In genomic region chr16:2212362-2213324, GRCh38 we compare ENCODE assay signal across 6 cellular contexts. TPM values are rescaled to one million over a fixed set of nuclear protein-coding genes. Genes with fewer than 3 reads are reported as not detected.
A peak's percentile ranks its signal among the peaks of the same experiment; 100 is the strongest.
DNase-seq lines count a peak whose midpoint lies in the region; ATAC-seq and TF ChIP-seq lines count a peak whose summit lies in the region.

No MANE protein-coding gene starts in this region.

- WGBS in stomach, 5 donors = 34 to 57% (median 46%) methylated on average over 10 to 19 of the region's 19 CpGs

- H3K4me3 ChIP-seq in duodenal mucosa (ENCODE audit: low read depth in 1 of 2, low read length in 2 of 2) (peak overlapping the region; percentile 65 to 86), stomach (peak overlapping the region in 3 of 4 donors; percentile 77 to 99 (median 88))

- ATAC-seq in HG03196 (IDR thresholded peaks at IDR 0.05; ENCODE audit: unreplicated experiment) = no peak

- no peak for TF ChIP-seq EP300 in stomach (IDR thresholded peaks at IDR 0.05)

- H3K36me3 Mint-ChIP-seq in activated CD4-positive, alpha-beta T cell treated with anti-CD3 and anti-CD28 coated beads, Interleukin-2, amount 10 ng/mL, durations not matched to agents 7 days and 5 days (ENCODE audit: low read depth) = peaks cover 10% of the 10 kb centered on the region

- H3K9me3 ChIP-seq in duodenal mucosa (ENCODE audit: control insufficient read depth in 1 of 2, low read length in 2 of 2) (no peaks in the 10 kb centered on the region), stomach (no peaks in the 10 kb centered on the region)

- TF ChIP-seq CTCF in stomach (IDR thresholded peaks at IDR 0.05) = no peak

- peaks cover 21% of the 10 kb centered on the region in 2 donors for H3K4me1 ChIP-seq in duodenal mucosa (ENCODE audit: control insufficient read depth in 1 of 2, insufficient read depth in 2 of 2, low read length in 2 of 2)
- H3K4me1 ChIP-seq in stomach = peaks cover 26 to 41% (median 34%) of the 10 kb centered on the region in 4 donors

- H3K4me3 Mint-ChIP-seq in activated CD4-positive, alpha-beta T cell treated with anti-CD3 and anti-CD28 coated beads, Interleukin-2, amount 10 ng/mL, durations not matched to agents 7 days and 5 days = peak overlapping the region; percentile 77

- peaks cover 28% of the 10 kb centered on the region for H3K4me1 Mint-ChIP-seq in activated CD4-positive, alpha-beta T cell treated with anti-CD3 and anti-CD28 coated beads, Interleukin-2, amount 10 ng/mL, durations not matched to agents 7 days and 5 days

- intact Hi-C loops in stomach (cut with DNase I; ENCODE audit: low total_unique reads) = no loop called here

- H3K27me3 Mint-ChIP-seq in activated CD4-positive, alpha-beta T cell treated with anti-CD3 and anti-CD28 coated beads, Interleukin-2, amount 10 ng/mL, durations not matched to agents 7 days and 5 days = no peaks in the 10 kb centered on the region

- no peaks in the 10 kb centered on the region for H3K9me3 Mint-ChIP-seq in activated CD4-positive, alpha-beta T cell treated with anti-CD3 and anti-CD28 coated beads, Interleukin-2, amount 10 ng/mL, durations not matched to agents 7 days and 5 days

- no peak for DNase-seq in activated CD4-positive, alpha-beta T cell treated with anti-CD3 and anti-CD28 coated beads, Interleukin-2, amount 10 ng/mL, durations not matched to agents 7 days and 5 days
- no peak for DNase-seq in activated CD4-positive, alpha-beta T cell treated with anti-CD3 and anti-CD28 coated beads for 1 hour
- DNase-seq in stomach (peak; percentile 60), NCI-H748 (lab: John Stamatoyannopoulos, UW; ENCODE audit: unreplicated experiment) (no peak)

- H3K27me3 ChIP-seq in duodenal mucosa (ENCODE audit: control insufficient read depth in 1 of 2, insufficient read depth in 2 of 2, low read length in 2 of 2) = no peaks in the 10 kb centered on the region
- no peaks in the 10 kb centered on the region for H3K27me3 ChIP-seq in stomach

- POLR2A ChIA-PET in activated CD4-positive, alpha-beta T cell treated with anti-CD3 and anti-CD28 coated beads, Interleukin-2, amount 10 ng/mL, durations not matched to agents 7 days and 5 days (lab: Charles Lee) = no interaction called here

- peak overlapping the region; percentile 43 to 66 for H3K9ac ChIP-seq in duodenal mucosa (ENCODE audit: low read depth in 1 of 2, low read length in 2 of 2)

- peaks cover 14 to 30% of the 10 kb centered on the region in 2 donors for H3K36me3 ChIP-seq in duodenal mucosa (ENCODE audit: control insufficient read depth in 1 of 2, insufficient read depth in 2 of 2, low read length in 2 of 2)
- peaks cover 21 to 41% (median 29%) of the 10 kb centered on the region in 4 donors for H3K36me3 ChIP-seq in stomach

- no peak overlapping the region for H3K27ac Mint-ChIP-seq in activated CD4-positive, alpha-beta T cell treated with anti-CD3 and anti-CD28 coated beads, Interleukin-2, amount 10 ng/mL, durations not matched to agents 7 days and 5 days

- CTCF ChIA-PET in activated CD4-positive, alpha-beta T cell treated with anti-CD3 and anti-CD28 coated beads, Interleukin-2, amount 10 ng/mL, durations not matched to agents 7 days and 5 days (lab: Charles Lee) = no interaction called here

- H3K27ac ChIP-seq in duodenal mucosa (ENCODE audit: low read depth, low read length) (no peak overlapping the region), stomach (peak overlapping the region in 3 of 5 donors; percentile 13 to 93 (median 46))

- no peak for TF ChIP-seq POLR2A in stomach (IDR thresholded peaks at IDR 0.05)

RNA-seq across cellular contexts. Expression of gene BRICD5, which starts 2.0 kb away (rescaled TPM):
- total RNA-seq in activated CD4-positive, alpha-beta T cell treated with anti-CD3 and anti-CD28 coated beads, Interleukin-2, amount 10 ng/mL, durations not matched to agents 7 days and 5 days = 10 to 100 TPM; 13.9 to 17.4 TPM
- total RNA-seq in stomach = 10 to 100 TPM in 4 of 5 donors, 1 to 10 TPM in 1; 2.6 to 78.8 (median 16.5) TPM
- polyA plus RNA-seq in stomach = 1 to 10 TPM; 4.2 to 6.5 (median 6.3) TPM

RNA-seq across cellular contexts. Expression of gene PGP, which starts 2.0 kb away (rescaled TPM):
- 10 to 100 TPM; 19.4 to 22.9 TPM for total RNA-seq in activated CD4-positive, alpha-beta T cell treated with anti-CD3 and anti-CD28 coated beads, Interleukin-2, amount 10 ng/mL, durations not matched to agents 7 days and 5 days
- 10 to 100 TPM in 4 of 5 donors, 1 to 10 TPM in 1; 9.4 to 90.4 (median 15.9) TPM for total RNA-seq in stomach
- 10 to 100 TPM in 2 of 3 donors, 1 to 10 TPM in 1; 9.3 to 11.0 (median 10.0) TPM for polyA plus RNA-seq in stomach

RNA-seq across cellular contexts. Expression of gene MLST8, which starts 7.4 kb away (rescaled TPM):
- total RNA-seq in activated CD4-positive, alpha-beta T cell treated with anti-CD3 and anti-CD28 coated beads, Interleukin-2, amount 10 ng/mL, durations not matched to agents 7 days and 5 days = 10 to 100 TPM; 35.9 to 36.4 TPM
- total RNA-seq in stomach = 100 to 1,000 TPM in 1 of 5 donors, 10 to 100 TPM in 3, 1 to 10 TPM in 1; 7.5 to 235 (median 56.2) TPM
- 10 to 100 TPM; 46.8 to 68.1 (median 55.3) TPM for polyA plus RNA-seq in stomach

RNA-seq across cellular contexts. Expression of gene E4F1, which starts 10.7 kb away (rescaled TPM):
- 10 to 100 TPM; 28.8 to 32.6 TPM for total RNA-seq in activated CD4-positive, alpha-beta T cell treated with anti-CD3 and anti-CD28 coated beads, Interleukin-2, amount 10 ng/mL, durations not matched to agents 7 days and 5 days
- 100 to 1,000 TPM in 1 of 5 donors, 10 to 100 TPM in 4; 12.7 to 114 (median 64.5) TPM for total RNA-seq in stomach
- 10 to 100 TPM; 21.4 to 25.2 (median 23.8) TPM for polyA plus RNA-seq in stomach

RNA-seq across cellular contexts. Expression of gene CASKIN1, which starts 16.2 kb away (rescaled TPM):
- total RNA-seq in activated CD4-positive, alpha-beta T cell treated with anti-CD3 and anti-CD28 coated beads, Interleukin-2, amount 10 ng/mL, durations not matched to agents 7 days and 5 days = under 1 TPM; 0.07 to 0.19 TPM
- under 1 TPM in 1 of 5 donors, not detected in 4; 0.73 TPM for total RNA-seq in stomach
- under 1 TPM; 0.15 to 0.55 (median 0.19) TPM for polyA plus RNA-seq in stomach
